Comparison of ENCODE assay signal across 8 cellular contexts in genomic region chr1:204629459-204629858, GRCh38. TPM values are rescaled to one million over a fixed set of nuclear protein-coding genes. Genes with fewer than 3 reads are reported as not detected.
"Had no signal": no experiment of that assay in that cellular context is flagged by ENCODE, and none has a peak within 500 bp of the region (broad histone marks: within the 10 kb centered on the region; RNA-seq: fewer than 3 reads in every experiment).

No MANE protein-coding gene starts in this region.

RNA-seq across cellular contexts. Expression of gene LRRN2, which starts 56.1 kb away (rescaled TPM):
- total RNA-seq: activated B cell treated with CpG ODN at 0.5 μM for 24 hours; activated CD4-positive, alpha-beta memory T cell treated with anti-CD3 and anti-CD28 coated beads for 36 hours; activated CD4-positive, alpha-beta T cell treated with anti-CD3 and anti-CD28 coated beads, Interleukin-2, amount 10 ng/mL, durations not matched to agents 7 days and 5 days; activated CD8-positive, alpha-beta memory T cell treated with anti-CD3 and anti-CD28 coated beads, Interleukin-2, amount 10 ng/mL, durations not matched to agents 7 days and 5 days; activated CD8-positive, alpha-beta T cell treated with anti-CD3 and anti-CD28 coated beads for 36 hours; activated CD8-positive, alpha-beta T cell treated with anti-CD3 and anti-CD28 coated beads, Interleukin-2, amount 10 ng/mL, durations not matched to agents 7 days and 5 days; T-helper 17 cell; T-helper 2 cell treated with Interferon-gamma antibody and Interleukin-4, amounts not matched to agents 100 ng/mL and 5 ng/mL, for 36 hours had no signal
